8 cellular contexts compared by ENCODE assay signal in genomic region chr11:73376168-73376802, GRCh38. TPM values are rescaled to one million over a fixed set of nuclear protein-coding genes. Genes with fewer than 3 reads are reported as not detected.
DNase-seq lines count a peak whose midpoint lies in the region; ATAC-seq and TF ChIP-seq lines count a peak whose summit lies in the region.

Gene RELT, plus strand, starts transcription at chr11:73376399. Its CDS starts 12,738 bp downstream, at chr11:73389137.

- H3K27me3 ChIP-seq in CD4-positive, alpha-beta T cell (ENCODE audit: control insufficient read depth, insufficient read depth, low read length): no peaks in the 10 kb centered on the region
- H3K27me3 ChIP-seq in lower lobe of right lung (ENCODE audit: low read depth): no peaks in the 10 kb centered on the region

- H3K4me1 Mint-ChIP-seq in CD4-positive, alpha-beta T cell (ENCODE audit: low read depth): peaks cover 43% of the 10 kb centered on the region
- peaks cover 48% of the 10 kb centered on the region for H3K4me1 Mint-ChIP-seq in activated CD4-positive, alpha-beta memory T cell treated with anti-CD3 and anti-CD28 coated beads, Interleukin-2, amount 10 ng/mL, durations not matched to agents 7 days and 5 days

- POLR2A ChIA-PET in CD4-positive, alpha-beta T cell (lab: Charles Lee): interaction anchor here (1.0 to 1.6 kb wide), 4 partner anchors 9 to 16 kb away, joined by 3 to 9 read pairs (median 4); no protein-coding TSS in a partner anchor
- POLR2A ChIA-PET in activated CD4-positive, alpha-beta memory T cell treated with anti-CD3 and anti-CD28 coated beads, Interleukin-2, amount 10 ng/mL, durations not matched to agents 7 days and 5 days (lab: Charles Lee): interaction anchor here (0.7 to 2.3 kb wide), 6 partner anchors 9 to 385 kb away, joined by 3 to 10 read pairs (median 4); partner anchors contain the start of genes FAM168A and RAB6A

- no peaks in the 10 kb centered on the region for H3K9me3 ChIP-seq in CD4-positive, alpha-beta T cell (ENCODE audit: control insufficient read depth, low read length)
- no peaks in the 10 kb centered on the region for H3K9me3 ChIP-seq in lower lobe of right lung

- H3K27ac ChIP-seq in CD4-positive, alpha-beta T cell (ENCODE audit: low read depth, low read length): peak within 1 kb of the TSS; percentile 78
- peak within 1 kb of the TSS; percentile 87 for H3K27ac ChIP-seq in lower lobe of right lung

- no peaks in the 10 kb centered on the region for H3K27me3 Mint-ChIP-seq in CD4-positive, alpha-beta T cell
- no peaks in the 10 kb centered on the region for H3K27me3 Mint-ChIP-seq in activated CD4-positive, alpha-beta memory T cell treated with anti-CD3 and anti-CD28 coated beads, Interleukin-2, amount 10 ng/mL, durations not matched to agents 7 days and 5 days

- DNase-seq in CD4-positive, alpha-beta T cell: peak; percentile 79 to 96 (median 90)
- DNase-seq in NCI-H82 (lab: John Stamatoyannopoulos, UW) (peak; percentile 88), ecto neural progenitor cell (ENCODE audit: low spot score) (peak; percentile 95), lower lobe of right lung (peak; percentile 92)
- peak; percentile 95 for DNase-seq in activated CD4-positive, alpha-beta memory T cell treated with anti-CD3 and anti-CD28 coated beads, Interleukin-2, amount 10 ng/mL, durations not matched to agents 7 days and 5 days
- DNase-seq in stimulated activated CD4-positive, alpha-beta T cell treated with anti-CD3 and anti-CD28 coated beads, TNF-alpha, amount 100 ng/mL, for 24 hours (ENCODE audit: low read depth in 3 of 3): peak; percentile 81 to 91 (median 86)

- H3K9me3 Mint-ChIP-seq in CD4-positive, alpha-beta T cell: no peaks in the 10 kb centered on the region
- H3K9me3 Mint-ChIP-seq in activated CD4-positive, alpha-beta memory T cell treated with anti-CD3 and anti-CD28 coated beads, Interleukin-2, amount 10 ng/mL, durations not matched to agents 7 days and 5 days: no peaks in the 10 kb centered on the region

- H3K4me3 ChIP-seq in lower lobe of right lung: peak within 1 kb of the TSS; percentile 78

- peak; percentile 94 for ATAC-seq in CD4-positive, alpha-beta T cell (ENCODE audit: poor library complexity)
- ATAC-seq in GM19372 (IDR thresholded peaks at IDR 0.05; ENCODE audit: low read depth, unreplicated experiment) (peak; percentile 77), HG03521 (IDR thresholded peaks at IDR 0.05; ENCODE audit: unreplicated experiment) (peak; percentile 78), lower lobe of right lung (peak; percentile 94 to 96)

- peak; percentile 86 for TF ChIP-seq CTCF in CD4-positive, alpha-beta T cell (IDR thresholded peaks at IDR 0.05)
- peak; percentile 94 for TF ChIP-seq CTCF in lower lobe of right lung (IDR thresholded peaks at IDR 0.05)

- intact Hi-C loops in CD4-positive, alpha-beta T cell (cut with DNase I, micrococcal nuclease): loop anchor here (1.0 to 10.0 kb wide), 6 partner anchors 10 to 941 kb away; partner anchors contain the start of genes CLPB (in 1 of the 2), COA4 (in 1 of the 2), FAM168A (in 1 of the 2) and PAAF1 (in 1 of the 2)
- intact Hi-C loops in lower lobe of right lung (cut with DNase I): no loop called here

- peaks cover 45% of the 10 kb centered on the region for H3K4me1 ChIP-seq in lower lobe of right lung

- CTCF ChIA-PET in CD4-positive, alpha-beta T cell (lab: Charles Lee): interaction anchor here (1.1 to 1.2 kb wide), 2 partner anchors 25 to 69 kb away, joined by 3 read pairs; partner anchors contain the start of gene ARHGEF17
- CTCF ChIA-PET in activated CD4-positive, alpha-beta memory T cell treated with anti-CD3 and anti-CD28 coated beads, Interleukin-2, amount 10 ng/mL, durations not matched to agents 7 days and 5 days (lab: Charles Lee): interaction anchor here (1.3 to 2.0 kb wide), 2 partner anchors 9 to 25 kb away, joined by 4 to 13 read pairs; no protein-coding TSS in a partner anchor

- H3K36me3 Mint-ChIP-seq in CD4-positive, alpha-beta T cell (ENCODE audit: low read depth): peaks cover 6% of the 10 kb centered on the region
- H3K36me3 Mint-ChIP-seq in activated CD4-positive, alpha-beta memory T cell treated with anti-CD3 and anti-CD28 coated beads, Interleukin-2, amount 10 ng/mL, durations not matched to agents 7 days and 5 days (ENCODE audit: low read depth): peaks cover 13% of the 10 kb centered on the region

- peak within 1 kb of the TSS; percentile 93 for H3K4me3 Mint-ChIP-seq in CD4-positive, alpha-beta T cell
- H3K4me3 Mint-ChIP-seq in activated CD4-positive, alpha-beta memory T cell treated with anti-CD3 and anti-CD28 coated beads, Interleukin-2, amount 10 ng/mL, durations not matched to agents 7 days and 5 days: peak within 1 kb of the TSS; percentile 94

- peak within 1 kb of the TSS; percentile 88 for H3K27ac Mint-ChIP-seq in CD4-positive, alpha-beta T cell
- peak within 1 kb of the TSS; percentile 94 for H3K27ac Mint-ChIP-seq in activated CD4-positive, alpha-beta memory T cell treated with anti-CD3 and anti-CD28 coated beads, Interleukin-2, amount 10 ng/mL, durations not matched to agents 7 days and 5 days

- H3K36me3 ChIP-seq in lower lobe of right lung: no peaks in the 10 kb centered on the region

RNA-seq across cellular contexts. Expression of gene RELT, which starts in this region (rescaled TPM):
- 100 to 1,000 TPM; 107 to 114 TPM for total RNA-seq in CD4-positive, alpha-beta T cell
- 10 to 100 TPM; 26.0 to 27.3 TPM for total RNA-seq in activated CD4-positive, alpha-beta memory T cell treated with anti-CD3 and anti-CD28 coated beads, Interleukin-2, amount 10 ng/mL, durations not matched to agents 7 days and 5 days
- 15.4 TPM for total RNA-seq in lower lobe of right lung

Comparison
In these comparisons a context has a peak if more than half of its experiments do, and no peak if none do; other contexts are left out.
1. Peak in every context shown above with its lines: DNase-seq, ATAC-seq, H3K4me3 ChIP-seq and H3K27ac ChIP-seq.